In genomic region chr22:36201025-36201424, GRCh38 we compare ENCODE assay signal across 11 cellular contexts. TPM values are rescaled to one million over a fixed set of nuclear protein-coding genes. Genes with fewer than 3 reads are reported as not detected.
DNase-seq lines count a peak whose midpoint lies in the region; ATAC-seq and TF ChIP-seq lines count a peak whose summit lies in the region.
"Not testable (repeated sequence)": the region's sequence is repeated elsewhere in the genome, so short reads cannot be mapped to it uniquely, and the experiment has no call there.
"Had no signal": no experiment of that assay in that cellular context is flagged by ENCODE, and none has a peak within 500 bp of the region (broad histone marks: within the 10 kb centered on the region; RNA-seq: fewer than 3 reads in every experiment).

No MANE protein-coding gene starts in this region.

- not testable (repeated sequence) for H3K9me3 ChIP-seq in heart right ventricle; lower lobe of right lung; skeletal muscle tissue (ENCODE audit: control insufficient read depth in 3 of 3, low read length in 3 of 3); thoracic aorta

- H3K27me3 ChIP-seq in heart right ventricle; lower lobe of right lung (ENCODE audit: low read depth); skeletal muscle tissue (ENCODE audit: control insufficient read depth in 3 of 3, insufficient read depth in 3 of 3, low read length in 3 of 3); thoracic aorta (replicated peaks; ENCODE audit: insufficient read depth): not testable (repeated sequence)

- H3K4me1 ChIP-seq in heart right ventricle: peaks cover 8 to 67% (median 50%) of the 10 kb centered on the region in 9 donors
- H3K4me1 ChIP-seq in lower lobe of right lung: peaks cover 37% of the 10 kb centered on the region
- H3K4me1 ChIP-seq in skeletal muscle tissue (ENCODE audit: control insufficient read depth in 3 of 3, insufficient read depth in 3 of 3, low read length in 3 of 3): peaks cover 26 to 34% (median 31%) of the 10 kb centered on the region in 3 donors
- not testable (repeated sequence) for H3K4me1 ChIP-seq in thoracic aorta (ENCODE audit: control insufficient read depth in 1 of 2, low read depth in 2 of 2)

- not testable (repeated sequence) for TF ChIP-seq CTCF in endothelial cell (IDR thresholded peaks at IDR 0.05; ENCODE audit: unreplicated experiment); heart right ventricle (IDR thresholded peaks at IDR 0.05); lower lobe of right lung (IDR thresholded peaks at IDR 0.05); nephron (IDR thresholded peaks at IDR 0.05; ENCODE audit: unreplicated experiment in 3 of 3); thoracic aorta (IDR thresholded peaks at IDR 0.05)

- peak overlapping the region; percentile 67 for H3K4me3 Mint-ChIP-seq in activated CD8-positive, alpha-beta T cell treated with anti-CD3 and anti-CD28 coated beads, Interleukin-2, amount 10 ng/mL, durations not matched to agents 7 days and 5 days
- H3K4me3 Mint-ChIP-seq in endothelial cell (ENCODE audit: unreplicated experiment) (peak overlapping the region; percentile 8), nephron (peak overlapping the region in 2 of 3 experiments; percentile 37 to 73)

- peak overlapping the region in 7 of 10 donors; percentile 15 to 60 (median 42) for H3K4me3 ChIP-seq in heart right ventricle
- H3K4me3 ChIP-seq in lower lobe of right lung: peak overlapping the region; percentile 38
- H3K4me3 ChIP-seq in skeletal muscle tissue (ENCODE audit: low read length in 3 of 3): peak overlapping the region in 1 of 3 donors; percentile 52
- H3K4me3 ChIP-seq in thoracic aorta: peak overlapping the region; percentile 11

- H3K9ac ChIP-seq in skeletal muscle tissue (ENCODE audit: low read depth in 1 of 3, low read length in 3 of 3): peak overlapping the region in 1 of 3 donors; percentile 38

- H3K36me3 Mint-ChIP-seq in activated CD8-positive, alpha-beta T cell treated with anti-CD3 and anti-CD28 coated beads, Interleukin-2, amount 10 ng/mL, durations not matched to agents 7 days and 5 days (ENCODE audit: low read depth); endothelial cell (ENCODE audit: low read depth, unreplicated experiment); nephron (ENCODE audit: low read depth): not testable (repeated sequence)

- not testable (repeated sequence) for H3K9me3 Mint-ChIP-seq in activated CD8-positive, alpha-beta T cell treated with anti-CD3 and anti-CD28 coated beads, Interleukin-2, amount 10 ng/mL, durations not matched to agents 7 days and 5 days (ENCODE audit: insufficient read depth); endothelial cell (ENCODE audit: unreplicated experiment); nephron

- peak overlapping the region in 7 of 10 donors; percentile 65 to 92 (median 78) for H3K27ac ChIP-seq in heart right ventricle
- H3K27ac ChIP-seq in lower lobe of right lung: peak overlapping the region; percentile 60
- H3K27ac ChIP-seq in skeletal muscle tissue (ENCODE audit: low read depth, low read length): peak overlapping the region; percentile 64
- H3K27ac ChIP-seq in thoracic aorta: not testable (repeated sequence)

- WGBS in heart right ventricle, 2 donors: 70 to 75% methylated on average over 1 of the region's 5 CpGs

- DNase-seq in activated CD8-positive, alpha-beta T cell treated with anti-CD3 and anti-CD28 coated beads, Interleukin-2, amount 10 ng/mL, durations not matched to agents 7 days and 5 days; endothelial cell (ENCODE audit: low spot score); heart right ventricle; lower lobe of right lung; thoracic aorta (ENCODE audit: low spot score): not testable (repeated sequence)

- not testable (repeated sequence) for ATAC-seq in activated CD8-positive, alpha-beta T cell treated with anti-CD3 and anti-CD28 coated beads, Interleukin-2, amount 10 ng/mL, durations not matched to agents 7 days and 5 days; lower lobe of right lung; thoracic aorta (ENCODE audit: insufficient number of reproducible peaks, low FRiP score, low read depth)
- ATAC-seq in heart right ventricle: peak; percentile 32 to 73 (median 60)

- not testable (repeated sequence) for H3K27me3 Mint-ChIP-seq in activated CD8-positive, alpha-beta T cell treated with anti-CD3 and anti-CD28 coated beads, Interleukin-2, amount 10 ng/mL, durations not matched to agents 7 days and 5 days (ENCODE audit: low read depth); nephron (ENCODE audit: low read depth)
- peaks cover 12% of the 10 kb centered on the region for H3K27me3 Mint-ChIP-seq in endothelial cell (ENCODE audit: unreplicated experiment)

- POLR2A ChIA-PET in activated CD8-positive, alpha-beta T cell treated with anti-CD3 and anti-CD28 coated beads, Interleukin-2, amount 10 ng/mL, durations not matched to agents 7 days and 5 days (lab: Charles Lee): interaction anchor here (0.6 kb wide), 1 partner anchor 179 kb away, joined by 3 read pairs; no protein-coding TSS in a partner anchor

- H3K4me1 Mint-ChIP-seq in activated CD8-positive, alpha-beta T cell treated with anti-CD3 and anti-CD28 coated beads, Interleukin-2, amount 10 ng/mL, durations not matched to agents 7 days and 5 days (ENCODE audit: low read depth): peaks cover 67% of the 10 kb centered on the region
- H3K4me1 Mint-ChIP-seq in endothelial cell (ENCODE audit: unreplicated experiment) (peaks cover 61% of the 10 kb centered on the region), nephron (peaks cover 66% of the 10 kb centered on the region)

- peak overlapping the region; percentile 21 for H3K27ac Mint-ChIP-seq in activated CD8-positive, alpha-beta T cell treated with anti-CD3 and anti-CD28 coated beads, Interleukin-2, amount 10 ng/mL, durations not matched to agents 7 days and 5 days
- not testable (repeated sequence) for H3K27ac Mint-ChIP-seq in endothelial cell (ENCODE audit: unreplicated experiment)
- peak overlapping the region; percentile 79 to 93 (median 79) for H3K27ac Mint-ChIP-seq in nephron

- intact Hi-C loops in heart right ventricle (cut with DNase I): loop anchor here in 2 of 10 donors (5.0 to 10.0 kb wide), 2 partner anchors 36 to 54 kb away; partner anchors contain the start of genes APOL1 (in 1 of the 2) and APOL2 (in 1 of the 2)
- intact Hi-C loops in lower lobe of right lung (cut with DNase I): not testable (repeated sequence)

- H3K36me3 ChIP-seq in heart right ventricle; lower lobe of right lung; skeletal muscle tissue (ENCODE audit: control insufficient read depth in 3 of 3, insufficient read depth in 3 of 3, low read length in 3 of 3); thoracic aorta: not testable (repeated sequence)

- CTCF ChIA-PET in activated CD8-positive, alpha-beta T cell treated with anti-CD3 and anti-CD28 coated beads, Interleukin-2, amount 10 ng/mL, durations not matched to agents 7 days and 5 days (lab: Charles Lee): interaction anchor here (1.3 kb wide), 1 partner anchor 21 kb away, joined by 3 read pairs; no protein-coding TSS in a partner anchor

RNA-seq across cellular contexts. Expression of gene APOL4, which starts 0.6 kb away (rescaled TPM):
- total RNA-seq in activated CD8-positive, alpha-beta T cell treated with anti-CD3 and anti-CD28 coated beads, Interleukin-2, amount 10 ng/mL, durations not matched to agents 7 days and 5 days: 1 to 10 TPM; 6.9 to 8.5 TPM
- total RNA-seq in endothelial cell (ENCODE audit: unreplicated experiment) (4.4 TPM), heart right ventricle (10 to 100 TPM in 2 of 10 donors, 1 to 10 TPM in 7, not detected in 1; 1.6 to 22.6 (median 4.9) TPM), lower lobe of right lung (29.0 TPM), skeletal muscle tissue (21.4 TPM), thoracic aorta (10 to 100 TPM in 1 of 2 donors, 1 to 10 TPM in 1; 1.4 to 30.3 TPM)
- 1 to 10 TPM; 3.6 to 4.2 TPM for polyA plus RNA-seq in heart right ventricle
- total RNA-seq: H1, IMR-90, MCF 10A, OCI-LY7 had no signal

RNA-seq across cellular contexts. Expression of gene APOL2, which starts 38.3 kb away (rescaled TPM):
- 10 to 100 TPM; 62.4 TPM for total RNA-seq in activated CD8-positive, alpha-beta T cell treated with anti-CD3 and anti-CD28 coated beads, Interleukin-2, amount 10 ng/mL, durations not matched to agents 7 days and 5 days
- 55.3 TPM for total RNA-seq in endothelial cell (ENCODE audit: unreplicated experiment)
- 100 to 1,000 TPM in 1 of 10 donors, 10 to 100 TPM in 9; 30.9 to 215 (median 53.3) TPM for total RNA-seq in heart right ventricle
- polyA plus RNA-seq in heart right ventricle: 10 to 100 TPM; 28.6 to 55.5 TPM
- 56.0 TPM for total RNA-seq in lower lobe of right lung
- 21.4 TPM for total RNA-seq in skeletal muscle tissue
- total RNA-seq in thoracic aorta: 10 to 100 TPM; 35.9 to 84.9 TPM

RNA-seq across cellular contexts. Expression of gene APOL3, which starts 40.5 kb away (rescaled TPM):
- total RNA-seq in activated CD8-positive, alpha-beta T cell treated with anti-CD3 and anti-CD28 coated beads, Interleukin-2, amount 10 ng/mL, durations not matched to agents 7 days and 5 days: 10 to 100 TPM; 77.1 to 80.2 TPM
- total RNA-seq in endothelial cell (ENCODE audit: unreplicated experiment) (1.2 TPM), heart right ventricle (10 to 100 TPM; 17.1 to 65.9 (median 24.6) TPM), lower lobe of right lung (77.0 TPM), skeletal muscle tissue (13.6 TPM), thoracic aorta (100 to 1,000 TPM in 1 of 2 donors, 10 to 100 TPM in 1; 53.1 to 101 TPM)
- polyA plus RNA-seq in heart right ventricle: 10 to 100 TPM; 24.0 to 37.3 TPM
- total RNA-seq: H1 had no signal

RNA-seq across cellular contexts. Expression of gene APOL1, which starts 51.9 kb away (rescaled TPM):
- total RNA-seq in activated CD8-positive, alpha-beta T cell treated with anti-CD3 and anti-CD28 coated beads, Interleukin-2, amount 10 ng/mL, durations not matched to agents 7 days and 5 days: 10 to 100 TPM; 37.4 to 38.2 TPM
- 2.5 TPM for total RNA-seq in endothelial cell (ENCODE audit: unreplicated experiment)
- 100 to 1,000 TPM in 1 of 10 donors, 10 to 100 TPM in 8, 1 to 10 TPM in 1; 9.8 to 121 (median 16.4) TPM for total RNA-seq in heart right ventricle
- polyA plus RNA-seq in heart right ventricle: 10 to 100 TPM; 18.3 to 18.7 TPM
- total RNA-seq in lower lobe of right lung: 85.8 TPM
- total RNA-seq in skeletal muscle tissue: 4.7 TPM
- total RNA-seq in thoracic aorta: 10 to 100 TPM; 40.1 to 47.3 TPM
- total RNA-seq: H1 had no signal
- polyA plus RNA-seq: H1 had no signal

Comparison
In these comparisons a context has a peak if more than half of its experiments do, and no peak if none do; other contexts are left out.
1. H3K4me3 Mint-ChIP-seq: peak in every context shown above with its lines; median percentile 67 in activated CD8-positive, alpha-beta T cell treated with anti-CD3 and anti-CD28 coated beads, Interleukin-2, amount 10 ng/mL, durations not matched to agents 7 days and 5 days; 55 in nephron; 8 in endothelial cell.